Comparison of ENCODE assay signal across 3 cellular contexts in the genomic region with DNA sequence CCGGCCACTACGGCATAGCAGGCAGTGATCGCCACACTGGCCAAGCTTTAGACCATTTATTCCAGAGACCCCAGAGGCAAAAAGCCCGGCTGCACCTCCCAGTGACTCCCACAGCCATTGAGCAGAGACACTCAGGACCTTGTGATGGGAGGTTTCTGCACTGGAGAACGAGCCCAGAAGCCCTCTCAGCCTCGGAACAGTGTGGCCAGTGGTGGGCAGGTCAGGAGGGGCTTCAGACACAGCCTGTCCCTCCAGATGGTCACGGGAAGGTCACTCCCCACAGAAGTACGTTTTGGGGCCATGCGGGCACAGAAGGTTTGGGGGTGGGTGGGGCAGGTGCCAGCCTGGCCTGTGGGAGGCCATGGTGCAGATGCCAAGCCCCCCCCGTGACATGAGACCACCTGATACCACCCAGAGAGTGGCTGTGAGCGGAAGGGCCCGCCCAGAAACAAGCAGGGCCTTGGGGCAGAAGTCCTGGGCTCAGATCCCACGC.
TF ChIP-seq lines count a peak whose summit lies in the region.

No MANE protein-coding gene starts in this region.

TF ChIP-seq in GM23338, 12 proteins besides CTCF, POLR2A, EP300 and RAD21 (continues in another document):
- TF ChIP-seq JUNB (IDR thresholded peaks at IDR 0.05; ENCODE audit: unreplicated experiment) (no peak), POLR2AphosphoS5 (IDR thresholded peaks at IDR 0.05; ENCODE audit: low read depth) (no peak), EZH2phosphoT487 (IDR thresholded peaks at IDR 0.05; ENCODE audit: unreplicated experiment) (no peak), EZH2 (IDR thresholded peaks at IDR 0.05; ENCODE audit: low read depth, unreplicated experiment) (no peak), ZNF114 (CRISPR knock-in tag; IDR thresholded peaks at IDR 0.05) (no peak), STAT1 (IDR thresholded peaks at IDR 0.05; ENCODE audit: unreplicated experiment) (no peak), ZNF331 (CRISPR knock-in tag; IDR thresholded peaks at IDR 0.05; ENCODE audit: low read depth) (no peak)
- TF ChIP-seq, protein P1, sequence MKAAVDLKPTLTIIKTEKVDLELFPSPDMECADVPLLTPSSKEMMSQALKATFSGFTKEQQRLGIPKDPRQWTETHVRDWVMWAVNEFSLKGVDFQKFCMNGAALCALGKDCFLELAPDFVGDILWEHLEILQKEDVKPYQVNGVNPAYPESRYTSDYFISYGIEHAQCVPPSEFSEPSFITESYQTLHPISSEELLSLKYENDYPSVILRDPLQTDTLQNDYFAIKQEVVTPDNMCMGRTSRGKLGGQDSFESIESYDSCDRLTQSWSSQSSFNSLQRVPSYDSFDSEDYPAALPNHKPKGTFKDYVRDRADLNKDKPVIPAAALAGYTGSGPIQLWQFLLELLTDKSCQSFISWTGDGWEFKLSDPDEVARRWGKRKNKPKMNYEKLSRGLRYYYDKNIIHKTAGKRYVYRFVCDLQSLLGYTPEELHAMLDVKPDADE (IDR thresholded peaks at IDR 0.05), result no peak

TF ChIP-seq in H1, 55 proteins besides CTCF, POLR2A, EP300 and RAD21:
- TF ChIP-seq CHD1 (IDR thresholded peaks at IDR 0.05; ENCODE audit: low read depth, low read length) (no peak), ZNF274 (IDR thresholded peaks at IDR 0.05; ENCODE audit: borderline replicate concordance, extremely low read depth, low read length) (no peak), EZH2 (IDR thresholded peaks at IDR 0.05; ENCODE audit: low read depth, low read length, severe bottlenecking) (no peak), BRCA1 (IDR thresholded peaks at IDR 0.05; ENCODE audit: low read depth, low read length) (no peak), SIX5 (IDR thresholded peaks at IDR 0.05; ENCODE audit: low read depth, low read length) (no peak), RXRA (IDR thresholded peaks at IDR 0.05; ENCODE audit: insufficient read depth, low read depth, low read length) (no peak), KDM4A (IDR thresholded peaks at IDR 0.05; ENCODE audit: low read depth, low read length, severe bottlenecking) (no peak), SAP30 (IDR thresholded peaks at IDR 0.05; ENCODE audit: insufficient read depth, insufficient replicate concordance, low read length) (no peak), GTF2F1 (IDR thresholded peaks at IDR 0.05; ENCODE audit: borderline replicate concordance, low read depth, low read length) (no peak), CTBP2 (IDR thresholded peaks at IDR 0.05; ENCODE audit: borderline replicate concordance, insufficient read depth, insufficient read length, low read length) (no peak), GABPA (IDR thresholded peaks at IDR 0.05; ENCODE audit: borderline replicate concordance, insufficient read depth, low read length) (no peak), ASH2L (IDR thresholded peaks at IDR 0.05; ENCODE audit: low read length) (no peak), CREB1 (IDR thresholded peaks at IDR 0.05) (no peak)
- TF ChIP-seq, protein P2, sequence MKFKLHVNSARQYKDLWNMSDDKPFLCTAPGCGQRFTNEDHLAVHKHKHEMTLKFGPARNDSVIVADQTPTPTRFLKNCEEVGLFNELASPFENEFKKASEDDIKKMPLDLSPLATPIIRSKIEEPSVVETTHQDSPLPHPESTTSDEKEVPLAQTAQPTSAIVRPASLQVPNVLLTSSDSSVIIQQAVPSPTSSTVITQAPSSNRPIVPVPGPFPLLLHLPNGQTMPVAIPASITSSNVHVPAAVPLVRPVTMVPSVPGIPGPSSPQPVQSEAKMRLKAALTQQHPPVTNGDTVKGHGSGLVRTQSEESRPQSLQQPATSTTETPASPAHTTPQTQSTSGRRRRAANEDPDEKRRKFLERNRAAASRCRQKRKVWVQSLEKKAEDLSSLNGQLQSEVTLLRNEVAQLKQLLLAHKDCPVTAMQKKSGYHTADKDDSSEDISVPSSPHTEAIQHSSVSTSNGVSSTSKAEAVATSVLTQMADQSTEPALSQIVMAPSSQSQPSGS (IDR thresholded peaks at IDR 0.05; ENCODE audit: low read length), result no peak
- TF ChIP-seq, protein P3, sequence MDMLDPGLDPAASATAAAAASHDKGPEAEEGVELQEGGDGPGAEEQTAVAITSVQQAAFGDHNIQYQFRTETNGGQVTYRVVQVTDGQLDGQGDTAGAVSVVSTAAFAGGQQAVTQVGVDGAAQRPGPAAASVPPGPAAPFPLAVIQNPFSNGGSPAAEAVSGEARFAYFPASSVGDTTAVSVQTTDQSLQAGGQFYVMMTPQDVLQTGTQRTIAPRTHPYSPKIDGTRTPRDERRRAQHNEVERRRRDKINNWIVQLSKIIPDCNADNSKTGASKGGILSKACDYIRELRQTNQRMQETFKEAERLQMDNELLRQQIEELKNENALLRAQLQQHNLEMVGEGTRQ (IDR thresholded peaks at IDR 0.05; ENCODE audit: low read length), result no peak

TF ChIP-seq in liver, 16 proteins besides CTCF, POLR2A, EP300 and RAD21:
- TF ChIP-seq GABPA (IDR thresholded peaks at IDR 0.05 in 1 of 2, conservative IDR thresholded peaks at IDR 0.05 in 1 of 2), result no peak
- TF ChIP-seq NR2F2 (IDR thresholded peaks at IDR 0.05), result no peak
- TF ChIP-seq HNF4G (IDR thresholded peaks at IDR 0.05), result no peak
- TF ChIP-seq, protein P4, sequence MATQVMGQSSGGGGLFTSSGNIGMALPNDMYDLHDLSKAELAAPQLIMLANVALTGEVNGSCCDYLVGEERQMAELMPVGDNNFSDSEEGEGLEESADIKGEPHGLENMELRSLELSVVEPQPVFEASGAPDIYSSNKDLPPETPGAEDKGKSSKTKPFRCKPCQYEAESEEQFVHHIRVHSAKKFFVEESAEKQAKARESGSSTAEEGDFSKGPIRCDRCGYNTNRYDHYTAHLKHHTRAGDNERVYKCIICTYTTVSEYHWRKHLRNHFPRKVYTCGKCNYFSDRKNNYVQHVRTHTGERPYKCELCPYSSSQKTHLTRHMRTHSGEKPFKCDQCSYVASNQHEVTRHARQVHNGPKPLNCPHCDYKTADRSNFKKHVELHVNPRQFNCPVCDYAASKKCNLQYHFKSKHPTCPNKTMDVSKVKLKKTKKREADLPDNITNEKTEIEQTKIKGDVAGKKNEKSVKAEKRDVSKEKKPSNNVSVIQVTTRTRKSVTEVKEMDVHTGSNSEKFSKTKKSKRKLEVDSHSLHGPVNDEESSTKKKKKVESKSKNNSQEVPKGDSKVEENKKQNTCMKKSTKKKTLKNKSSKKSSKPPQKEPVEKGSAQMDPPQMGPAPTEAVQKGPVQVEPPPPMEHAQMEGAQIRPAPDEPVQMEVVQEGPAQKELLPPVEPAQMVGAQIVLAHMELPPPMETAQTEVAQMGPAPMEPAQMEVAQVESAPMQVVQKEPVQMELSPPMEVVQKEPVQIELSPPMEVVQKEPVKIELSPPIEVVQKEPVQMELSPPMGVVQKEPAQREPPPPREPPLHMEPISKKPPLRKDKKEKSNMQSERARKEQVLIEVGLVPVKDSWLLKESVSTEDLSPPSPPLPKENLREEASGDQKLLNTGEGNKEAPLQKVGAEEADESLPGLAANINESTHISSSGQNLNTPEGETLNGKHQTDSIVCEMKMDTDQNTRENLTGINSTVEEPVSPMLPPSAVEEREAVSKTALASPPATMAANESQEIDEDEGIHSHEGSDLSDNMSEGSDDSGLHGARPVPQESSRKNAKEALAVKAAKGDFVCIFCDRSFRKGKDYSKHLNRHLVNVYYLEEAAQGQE (IDR thresholded peaks at IDR 0.05), result no peak
- no peak for TF ChIP-seq TAF1 (conservative IDR thresholded peaks at IDR 0.05)
- no peak for TF ChIP-seq HNF4A (conservative IDR thresholded peaks at IDR 0.05)
- no peak for TF ChIP-seq EGR1 (IDR thresholded peaks at IDR 0.05; ENCODE audit: low read depth in 2 of 2)
- TF ChIP-seq FOXA2 (IDR thresholded peaks at IDR 0.05), result no peak
